1 cellular context compared by ENCODE assay signal in the genomic region with DNA sequence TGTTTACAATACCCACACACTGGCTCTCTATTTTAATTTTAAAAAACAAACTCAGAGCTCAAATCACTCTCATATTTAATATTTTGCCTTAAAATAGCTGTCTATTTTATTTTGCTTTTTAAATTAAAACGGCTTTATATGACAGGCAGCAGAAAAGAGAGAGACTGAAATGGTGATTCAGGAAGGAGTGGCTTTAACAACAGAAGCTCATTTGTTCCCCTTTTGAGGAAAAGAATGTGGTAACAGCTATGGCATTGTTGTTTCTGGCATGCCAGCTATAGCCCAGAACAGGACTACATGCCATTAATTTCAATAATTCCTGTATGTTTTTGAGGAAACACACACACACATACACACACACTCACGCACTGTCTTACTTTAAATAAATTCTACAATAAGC.
TF ChIP-seq lines count a peak whose summit lies in the region.

No MANE protein-coding gene starts in this region.

TF ChIP-seq in IMR-90, 13 proteins besides CTCF, POLR2A, EP300 and RAD21 (continued from another document):
- TF ChIP-seq, protein P1, sequence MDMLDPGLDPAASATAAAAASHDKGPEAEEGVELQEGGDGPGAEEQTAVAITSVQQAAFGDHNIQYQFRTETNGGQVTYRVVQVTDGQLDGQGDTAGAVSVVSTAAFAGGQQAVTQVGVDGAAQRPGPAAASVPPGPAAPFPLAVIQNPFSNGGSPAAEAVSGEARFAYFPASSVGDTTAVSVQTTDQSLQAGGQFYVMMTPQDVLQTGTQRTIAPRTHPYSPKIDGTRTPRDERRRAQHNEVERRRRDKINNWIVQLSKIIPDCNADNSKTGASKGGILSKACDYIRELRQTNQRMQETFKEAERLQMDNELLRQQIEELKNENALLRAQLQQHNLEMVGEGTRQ (IDR thresholded peaks at IDR 0.05; ENCODE audit: low read depth, low read length) = no peak
- TF ChIP-seq BHLHE40 (IDR thresholded peaks at IDR 0.05; ENCODE audit: low read depth, low read length) = no peak
- no peak for TF ChIP-seq MAFK (IDR thresholded peaks at IDR 0.05; ENCODE audit: low read depth, low read length)
- no peak for TF ChIP-seq CHD1 (IDR thresholded peaks at IDR 0.05; ENCODE audit: low read depth, low read length)
- no peak for TF ChIP-seq NFE2L2 (IDR thresholded peaks at IDR 0.05; ENCODE audit: low read depth, low read length)
